1 cellular context compared by ENCODE assay signal in genomic region chr6:83551748-83552147, GRCh38. TPM values are rescaled to one million over a fixed set of nuclear protein-coding genes. Genes with fewer than 3 reads are reported as not detected.
"Had no signal": no experiment of that assay in that cellular context is flagged by ENCODE, and none has a peak within 500 bp of the region (broad histone marks: within the 10 kb centered on the region; RNA-seq: fewer than 3 reads in every experiment).

No MANE protein-coding gene starts in this region.

RNA-seq across cellular contexts. Expression of gene PRSS35, which starts 39.4 kb away (rescaled TPM):
- total RNA-seq: GM12878 had no signal
- polyA plus RNA-seq: GM12878 had no signal
